14 cellular contexts compared by ENCODE assay signal in genomic region chr17:3474212-3474611, GRCh38. TPM values are rescaled to one million over a fixed set of nuclear protein-coding genes. Genes with fewer than 3 reads are reported as not detected.
DNase-seq lines count a peak whose midpoint lies in the region; ATAC-seq and TF ChIP-seq lines count a peak whose summit lies in the region.
"Had no signal": no experiment of that assay in that cellular context is flagged by ENCODE, and none has a peak within 500 bp of the region (broad histone marks: within the 10 kb centered on the region; RNA-seq: fewer than 3 reads in every experiment).

No MANE protein-coding gene starts in this region.

- peaks cover 0 to 16% (median 5%) of the 10 kb centered on the region in 4 donors for H3K4me1 ChIP-seq in right lobe of liver
- peaks cover 5 to 26% (median 13%) of the 10 kb centered on the region in 4 donors for H3K4me1 ChIP-seq in tibial nerve
- no peaks in the 10 kb centered on the region for H3K4me1 ChIP-seq in SK-N-SH (ENCODE audit: control insufficient read depth in 1 of 2, insufficient read depth in 2 of 2, low read depth in 1 of 2, low read length in 1 of 2)
- H3K4me1 ChIP-seq: SJCRH30 had no signal

- no peak overlapping the region for H3K4me2 ChIP-seq in SK-N-SH

- CTCF ChIA-PET in SK-N-SH (lab: Yijun Ruan, JAX), result no interaction called here

- no peaks in the 10 kb centered on the region for H3K79me2 ChIP-seq in SK-N-SH (ENCODE audit: insufficient read depth)

- ATAC-seq in right lobe of liver, result peak; percentile 87 to 89 (median 88)
- ATAC-seq: naive thymus-derived CD8-positive, alpha-beta T cell had no signal

- no peaks in the 10 kb centered on the region for H3F3A ChIP-seq in SK-N-SH (replicated peaks; ENCODE audit: insufficient read depth)

- H4K20me1 ChIP-seq in SK-N-SH (ENCODE audit: insufficient read depth), result no peaks in the 10 kb centered on the region

- no peaks in the 10 kb centered on the region for H3K9me3 ChIP-seq in right lobe of liver
- no peaks in the 10 kb centered on the region for H3K9me3 ChIP-seq in tibial nerve
- no peaks in the 10 kb centered on the region for H3K9me3 ChIP-seq in SK-N-SH
- H3K9me3 ChIP-seq: SJCRH30 had no signal

- H3K36me3 ChIP-seq in right lobe of liver (no peaks in the 10 kb centered on the region), tibial nerve (no peaks in the 10 kb centered on the region), SK-N-SH (replicated peaks in 1 of 2; ENCODE audit: control insufficient read depth in 1 of 2, insufficient read depth in 2 of 2, low read length in 1 of 2) (no peaks in the 10 kb centered on the region)
- H3K36me3 ChIP-seq: SJCRH30 had no signal

- TF ChIP-seq POLR2A in right lobe of liver (IDR thresholded peaks at IDR 0.05) (no peak), tibial nerve (IDR thresholded peaks at IDR 0.05) (no peak)

- TF ChIP-seq CTCF in right lobe of liver (IDR thresholded peaks at IDR 0.05) (no peak), tibial nerve (IDR thresholded peaks at IDR 0.05) (no peak), SK-N-SH (IDR thresholded peaks at IDR 0.05) (no peak)

- peak in 1 of 2 donors; percentile 39 for TF ChIP-seq EP300 in tibial nerve (IDR thresholded peaks at IDR 0.05)
- TF ChIP-seq EP300 in SK-N-SH (IDR thresholded peaks at IDR 0.05; ENCODE audit: borderline replicate concordance in 1 of 2, low read depth in 1 of 2, low read length in 1 of 2), result no peak

- H3K9me2 ChIP-seq in SK-N-SH, result no peaks in the 10 kb centered on the region

- H3K27ac ChIP-seq in caudate nucleus (ENCODE audit: low read depth, low read length), result peak overlapping the region; percentile 85
- peak overlapping the region; percentile 30 to 93 (median 85) for H3K27ac ChIP-seq in right lobe of liver
- peak overlapping the region; percentile 47 to 93 (median 80) for H3K27ac ChIP-seq in tibial nerve
- H3K27ac ChIP-seq in SK-N-SH (ENCODE audit: low read depth in 2 of 2, low read length in 1 of 2), result no peak overlapping the region
- H3K27ac ChIP-seq: SJCRH30 had no signal

- POLR2A ChIA-PET in SK-N-SH (lab: Yijun Ruan, JAX), result no interaction called here

- DNase-seq in HuH-7 (ENCODE audit: low spot score), result peak; percentile 86
- DNase-seq in caudate nucleus (lab: John Stamatoyannopoulos, UW), result no peak
- DNase-seq in right lobe of liver, result no peak
- no peak for DNase-seq in tibial nerve (ENCODE audit: low spot score in 2 of 2)
- DNase-seq in SIG-M5 (lab: John Stamatoyannopoulos, UW), result no peak
- DNase-seq in NCI-H510A (lab: John Stamatoyannopoulos, UW), result no peak
- no peak for DNase-seq in SK-N-SH
- no peak for DNase-seq in ecto neural progenitor cell (ENCODE audit: low spot score)
- DNase-seq: activated CD4-positive, alpha-beta memory T cell treated with anti-CD3 and anti-CD28 coated beads, Interleukin-2, amount 10 ng/mL, durations not matched to agents 7 days and 5 days; activated naive CD4-positive, alpha-beta T cell treated with Interleukin-2 at 50 U/mL for 16 hours; naive thymus-derived CD8-positive, alpha-beta T cell; SJCRH30; stimulated activated CD4-positive, alpha-beta T cell treated with anti-CD3 and anti-CD28 coated beads, Interleukin-1b, Interleukin-23, amount 100 ng/mL, for 48 hours had no signal

- H3K4me3 ChIP-seq in right lobe of liver (peak overlapping the region in 2 of 3 donors; percentile 9 to 19), tibial nerve (peak overlapping the region in 1 of 4 donors; percentile 2), SK-N-SH (ENCODE audit: low read depth in 2 of 2, low read length in 1 of 2) (no peak overlapping the region)
- H3K4me3 ChIP-seq: SJCRH30 had no signal

- H3K27me3 ChIP-seq in right lobe of liver, result no peaks in the 10 kb centered on the region
- H3K27me3 ChIP-seq in tibial nerve, result no peaks in the 10 kb centered on the region
- peaks cover 55% of the 10 kb centered on the region; the same call in 1 of the 2 replicates for H3K27me3 ChIP-seq in SK-N-SH (ENCODE audit: insufficient read depth)
- H3K27me3 ChIP-seq: SJCRH30 had no signal

- TF ChIP-seq RAD21 in SK-N-SH (IDR thresholded peaks at IDR 0.05; ENCODE audit: low read length), result no peak

- WGBS in right lobe of liver (ENCODE audit: insufficient coverage, low coverage, low lambda C conversion rate, missing lambda C conversion rate), result 3% methylated on average over 3 of the region's 3 CpGs
- WGBS in tibial nerve, 2 donors, result 11 to 12% methylated on average over 3 of the region's 3 CpGs
- WGBS in SK-N-SH (ENCODE audit: low lambda C conversion rate), result 15% methylated on average over 3 of the region's 3 CpGs

- H3K9ac ChIP-seq in SK-N-SH, result no peak overlapping the region

- H2AFZ ChIP-seq in SK-N-SH (ENCODE audit: low read depth), result no peak overlapping the region

- intact Hi-C loops in right lobe of liver (cut with DNase I), result no loop called here

TF ChIP-seq in SK-N-SH, 30 proteins besides CTCF, POLR2A, EP300 and RAD21:
- TF ChIP-seq RCOR1 (IDR thresholded peaks at IDR 0.05; ENCODE audit: low read length) (no peak), GATA2 (CRISPR knock-in tag; IDR thresholded peaks at IDR 0.05) (no peak), POLR2AphosphoS5 (IDR thresholded peaks at IDR 0.05; ENCODE audit: low read depth, low read length) (no peak), RXRA (IDR thresholded peaks at IDR 0.05; ENCODE audit: borderline replicate concordance, low read depth) (no peak), USF1 (IDR thresholded peaks at IDR 0.05; ENCODE audit: borderline replicate concordance, low read depth) (no peak), MAX (IDR thresholded peaks at IDR 0.05; ENCODE audit: low read depth) (no peak), EZH2phosphoT487 (IDR thresholded peaks at IDR 0.05; ENCODE audit: borderline replicate concordance, low read depth) (no peak), MXI1 (IDR thresholded peaks at IDR 0.05; ENCODE audit: low read depth, low read length) (no peak)
- TF ChIP-seq, protein P1, sequence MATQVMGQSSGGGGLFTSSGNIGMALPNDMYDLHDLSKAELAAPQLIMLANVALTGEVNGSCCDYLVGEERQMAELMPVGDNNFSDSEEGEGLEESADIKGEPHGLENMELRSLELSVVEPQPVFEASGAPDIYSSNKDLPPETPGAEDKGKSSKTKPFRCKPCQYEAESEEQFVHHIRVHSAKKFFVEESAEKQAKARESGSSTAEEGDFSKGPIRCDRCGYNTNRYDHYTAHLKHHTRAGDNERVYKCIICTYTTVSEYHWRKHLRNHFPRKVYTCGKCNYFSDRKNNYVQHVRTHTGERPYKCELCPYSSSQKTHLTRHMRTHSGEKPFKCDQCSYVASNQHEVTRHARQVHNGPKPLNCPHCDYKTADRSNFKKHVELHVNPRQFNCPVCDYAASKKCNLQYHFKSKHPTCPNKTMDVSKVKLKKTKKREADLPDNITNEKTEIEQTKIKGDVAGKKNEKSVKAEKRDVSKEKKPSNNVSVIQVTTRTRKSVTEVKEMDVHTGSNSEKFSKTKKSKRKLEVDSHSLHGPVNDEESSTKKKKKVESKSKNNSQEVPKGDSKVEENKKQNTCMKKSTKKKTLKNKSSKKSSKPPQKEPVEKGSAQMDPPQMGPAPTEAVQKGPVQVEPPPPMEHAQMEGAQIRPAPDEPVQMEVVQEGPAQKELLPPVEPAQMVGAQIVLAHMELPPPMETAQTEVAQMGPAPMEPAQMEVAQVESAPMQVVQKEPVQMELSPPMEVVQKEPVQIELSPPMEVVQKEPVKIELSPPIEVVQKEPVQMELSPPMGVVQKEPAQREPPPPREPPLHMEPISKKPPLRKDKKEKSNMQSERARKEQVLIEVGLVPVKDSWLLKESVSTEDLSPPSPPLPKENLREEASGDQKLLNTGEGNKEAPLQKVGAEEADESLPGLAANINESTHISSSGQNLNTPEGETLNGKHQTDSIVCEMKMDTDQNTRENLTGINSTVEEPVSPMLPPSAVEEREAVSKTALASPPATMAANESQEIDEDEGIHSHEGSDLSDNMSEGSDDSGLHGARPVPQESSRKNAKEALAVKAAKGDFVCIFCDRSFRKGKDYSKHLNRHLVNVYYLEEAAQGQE (IDR thresholded peaks at IDR 0.05; ENCODE audit: low read depth, low read length), result no peak

RNA-seq across cellular contexts. Expression of gene ASPA, which starts 1.6 kb away (rescaled TPM):
- total RNA-seq in right lobe of liver (1 to 10 TPM; 1.7 to 6.0 (median 4.2) TPM), tibial nerve (10 to 100 TPM in 3 of 4 donors, 1 to 10 TPM in 1; 7.8 to 19.2 (median 15.4) TPM)
- not detected in 2 replicates for polyA plus RNA-seq in SK-N-SH (2012; rRNA removed)
- polyA plus RNA-seq in SK-N-SH (2012; cell fraction: cytosol; rRNA removed), result under 0.01 TPM in 1 of 2 replicates, not detected in the other
- 0.04 TPM in 1 of 2 replicates, not detected in the other for polyA plus RNA-seq in SK-N-SH (2012; cell fraction: nucleus; rRNA removed)
- total RNA-seq: activated CD4-positive, alpha-beta memory T cell treated with anti-CD3 and anti-CD28 coated beads, Interleukin-2, amount 10 ng/mL, durations not matched to agents 7 days and 5 days; HT1080; naive thymus-derived CD8-positive, alpha-beta T cell had no signal
- polyA plus RNA-seq: naive thymus-derived CD8-positive, alpha-beta T cell had no signal

RNA-seq across cellular contexts. Expression of gene SPATA22, which starts 2.6 kb away (rescaled TPM):
- total RNA-seq in right lobe of liver (not detected), tibial nerve (1 to 10 TPM in 2 of 4 donors, under 1 TPM in 2; 0.39 to 2.7 (median 1.2) TPM)
- not detected in 2 replicates for polyA plus RNA-seq in SK-N-SH (2012; rRNA removed)
- not detected in 2 replicates for polyA plus RNA-seq in SK-N-SH (2012; cell fraction: cytosol; rRNA removed)
- polyA plus RNA-seq in SK-N-SH (2012; cell fraction: nucleus; rRNA removed), result not detected in 2 replicates
- total RNA-seq: activated CD4-positive, alpha-beta memory T cell treated with anti-CD3 and anti-CD28 coated beads, Interleukin-2, amount 10 ng/mL, durations not matched to agents 7 days and 5 days; HT1080 had no signal
- polyA plus RNA-seq: naive thymus-derived CD8-positive, alpha-beta T cell had no signal

RNA-seq across cellular contexts. Expression of gene OR1E2, which starts 40.6 kb away (rescaled TPM):
- total RNA-seq in right lobe of liver, result not detected
- 1 to 10 TPM in 1 of 4 donors, not detected in 3; 1.0 TPM for total RNA-seq in tibial nerve
- polyA plus RNA-seq in SK-N-SH (2012; rRNA removed), result not detected in 2 replicates
- not detected in 2 replicates for polyA plus RNA-seq in SK-N-SH (2012; cell fraction: cytosol; rRNA removed)
- polyA plus RNA-seq in SK-N-SH (2012; cell fraction: nucleus; rRNA removed), result not detected in 2 replicates
- total RNA-seq: activated CD4-positive, alpha-beta memory T cell treated with anti-CD3 and anti-CD28 coated beads, Interleukin-2, amount 10 ng/mL, durations not matched to agents 7 days and 5 days; HT1080; naive thymus-derived CD8-positive, alpha-beta T cell had no signal
- polyA plus RNA-seq: naive thymus-derived CD8-positive, alpha-beta T cell had no signal

Comparison
In these comparisons a context has a peak if more than half of its experiments do, and no peak if none do; other contexts are left out.
1. H3K27ac ChIP-seq: peak in caudate nucleus (single experiment), right lobe of liver (3 of 3) and tibial nerve (4 of 4); none in SK-N-SH (0 of 2).
2. H3K4me3 ChIP-seq: peak in right lobe of liver (2 of 3); none in SK-N-SH (0 of 2).